Comparison of ENCODE assay signal across 8 cellular contexts in the genomic region with DNA sequence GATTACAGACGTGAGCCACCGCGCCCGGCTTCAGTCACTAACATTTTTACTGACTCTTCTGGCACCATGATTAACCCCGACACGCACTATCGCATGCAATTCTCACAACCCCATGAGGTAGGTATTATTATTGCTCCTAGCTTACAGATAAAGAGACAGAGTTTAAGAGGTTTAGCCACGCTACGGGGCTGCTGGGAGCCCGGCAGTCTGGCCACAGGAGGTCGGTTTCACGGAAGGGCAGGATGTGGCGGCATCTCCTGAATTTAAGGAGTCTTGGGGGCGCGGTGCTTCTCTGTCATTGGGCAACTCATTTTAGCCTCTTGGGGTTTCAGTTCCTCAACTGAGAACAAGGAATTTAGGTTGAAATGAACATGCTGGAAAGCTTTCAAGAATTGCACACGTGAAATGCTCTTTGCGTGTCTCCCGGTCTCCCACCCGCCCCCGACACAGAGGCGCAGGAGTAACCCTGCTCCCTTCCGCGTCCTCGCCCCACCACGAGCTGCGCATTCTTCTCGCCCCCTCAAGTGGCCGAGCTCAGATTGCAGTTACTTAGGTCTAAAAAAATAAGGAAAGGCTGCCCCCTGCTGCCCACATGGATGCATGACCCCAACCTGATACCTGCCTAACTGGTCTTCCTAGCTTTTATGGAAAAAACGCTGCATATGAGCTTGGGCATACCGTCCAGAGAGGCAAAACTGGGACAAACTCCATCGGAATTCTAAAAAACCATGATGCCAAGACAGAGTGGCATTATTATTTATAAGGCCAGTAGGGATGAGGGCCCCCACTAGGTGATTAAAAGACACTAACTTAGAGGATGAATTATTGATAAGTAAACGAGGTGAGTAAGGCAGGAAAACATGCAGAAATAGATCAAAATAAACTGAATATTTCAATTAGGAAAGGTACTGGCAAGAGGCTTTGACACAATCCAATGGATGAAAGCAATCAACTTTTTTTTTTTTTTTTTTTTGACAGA. TPM values are rescaled to one million over a fixed set of nuclear protein-coding genes. Genes with fewer than 3 reads are reported as not detected.
DNase-seq lines count a peak whose midpoint lies in the region; TF ChIP-seq lines count a peak whose summit lies in the region.

No MANE protein-coding gene starts in this region.

- peak; percentile 21 for DNase-seq in GM04503 (ENCODE audit: low read depth)
- DNase-seq in HAP-1 (ENCODE audit: low spot score in 2 of 2): peak; percentile 87 to 93
- peak; percentile 98 for DNase-seq in RKO (ENCODE audit: low spot score)
- DNase-seq in activated T-helper 2 cell treated with anti-CD3 and anti-CD28 coated beads, Interferon-gamma antibody, Interleukin-2, Interleukin-4, amounts not matched to agents 10 μg/mL and 5 μg/mL and 100 μg/mL, durations not matched to agents 14 hours and 24 hours and 36 hours (ENCODE audit: low spot score): peak; percentile 65
- DNase-seq in fibroblast of the aortic adventitia (ENCODE audit: low read depth): peak; percentile 94
- DNase-seq in thyroid gland: peak; percentile 94 to 96

- H3K36me3 Mint-ChIP-seq in activated T-helper 2 cell treated with anti-CD3 and anti-CD28 coated beads, Interferon-gamma antibody, Interleukin-2, Interleukin-4, amounts not matched to agents 10 μg/mL and 5 μg/mL and 100 μg/mL, durations not matched to agents 14 hours and 24 hours and 36 hours (ENCODE audit: low read depth): peaks cover 13% of the 10 kb centered on the region
- H3K36me3 Mint-ChIP-seq in nephron (ENCODE audit: low read depth): no peaks in the 10 kb centered on the region

- no peaks in the 10 kb centered on the region for H3K9me3 ChIP-seq in HAP-1
- no peaks in the 10 kb centered on the region for H3K9me3 ChIP-seq in thyroid gland

- no peaks in the 10 kb centered on the region for H3K27me3 Mint-ChIP-seq in activated T-helper 2 cell treated with anti-CD3 and anti-CD28 coated beads, Interferon-gamma antibody, Interleukin-2, Interleukin-4, amounts not matched to agents 10 μg/mL and 5 μg/mL and 100 μg/mL, durations not matched to agents 14 hours and 24 hours and 36 hours (ENCODE audit: low read depth)
- H3K27me3 Mint-ChIP-seq in nephron (ENCODE audit: low read depth): peaks cover 34% of the 10 kb centered on the region

- H3K27me3 ChIP-seq in HAP-1 (ENCODE audit: low read depth) (no peaks in the 10 kb centered on the region), thyroid gland (no peaks in the 10 kb centered on the region)

- no peaks in the 10 kb centered on the region; the same call in 1 of the 2 replicates for H3K4me1 ChIP-seq in HAP-1
- peaks cover 0 to 4% of the 10 kb centered on the region in 2 donors for H3K4me1 ChIP-seq in thyroid gland

- peak overlapping the region; percentile 20 for H3K4me3 ChIP-seq in HAP-1
- peak overlapping the region; percentile 52 for H3K4me3 ChIP-seq in fibroblast of the aortic adventitia (ENCODE audit: low read depth, low read length)
- no peak overlapping the region for H3K4me3 ChIP-seq in thyroid gland (replicated peaks in 1 of 3)

- H3K4me1 Mint-ChIP-seq in activated T-helper 2 cell treated with anti-CD3 and anti-CD28 coated beads, Interferon-gamma antibody, Interleukin-2, Interleukin-4, amounts not matched to agents 10 μg/mL and 5 μg/mL and 100 μg/mL, durations not matched to agents 14 hours and 24 hours and 36 hours (ENCODE audit: low read depth): peaks cover 13% of the 10 kb centered on the region
- no peaks in the 10 kb centered on the region for H3K4me1 Mint-ChIP-seq in nephron

- TF ChIP-seq CTCF in LNCAP (IDR thresholded peaks at IDR 0.05) (peak; percentile 91), fibroblast of the aortic adventitia (IDR thresholded peaks at IDR 0.05; ENCODE audit: insufficient read depth, low read length) (peak; percentile 93), nephron (IDR thresholded peaks at IDR 0.05; ENCODE audit: unreplicated experiment in 3 of 3) (peak; percentile 87 to 96 (median 88)), thyroid gland (IDR thresholded peaks at IDR 0.05) (peak; percentile 83 to 99 (median 95))

- intact Hi-C loops in activated T-helper 2 cell treated with anti-CD3 and anti-CD28 coated beads, Interferon-gamma antibody, Interleukin-2, Interleukin-4, amounts not matched to agents 10 μg/mL and 5 μg/mL and 100 μg/mL, durations not matched to agents 14 hours and 24 hours and 36 hours (cut with micrococcal nuclease): loop anchor here (1.0 kb wide), 1 partner anchor 114 kb away; no protein-coding TSS in a partner anchor
- intact Hi-C loops in thyroid gland (cut with DNase I): no loop called here

- H3K27ac ChIP-seq in thyroid gland: no peak overlapping the region

- WGBS in thyroid gland, 2 donors: 5 to 12% methylated on average over 32 of the region's 32 CpGs

- in situ Hi-C loops in HAP-1 (cut with MboI; ENCODE audit: low sequenced_read_pairs): loop anchor here (5.0 to 10.0 kb wide), 2 partner anchors 96 to 148 kb away; no protein-coding TSS in a partner anchor

- no peaks in the 10 kb centered on the region for H3K9me3 Mint-ChIP-seq in activated T-helper 2 cell treated with anti-CD3 and anti-CD28 coated beads, Interferon-gamma antibody, Interleukin-2, Interleukin-4, amounts not matched to agents 10 μg/mL and 5 μg/mL and 100 μg/mL, durations not matched to agents 14 hours and 24 hours and 36 hours
- no peaks in the 10 kb centered on the region for H3K9me3 Mint-ChIP-seq in nephron

- no peak for TF ChIP-seq POLR2A in thyroid gland (IDR thresholded peaks at IDR 0.05)

- H3K27ac Mint-ChIP-seq in activated T-helper 2 cell treated with anti-CD3 and anti-CD28 coated beads, Interferon-gamma antibody, Interleukin-2, Interleukin-4, amounts not matched to agents 10 μg/mL and 5 μg/mL and 100 μg/mL, durations not matched to agents 14 hours and 24 hours and 36 hours: peak overlapping the region; percentile 85
- no peak overlapping the region for H3K27ac Mint-ChIP-seq in nephron

- no peaks in the 10 kb centered on the region for H3K36me3 ChIP-seq in HAP-1 (replicated peaks)
- H3K36me3 ChIP-seq in thyroid gland: no peaks in the 10 kb centered on the region

- peak overlapping the region; percentile 70 for H3K4me3 Mint-ChIP-seq in activated T-helper 2 cell treated with anti-CD3 and anti-CD28 coated beads, Interferon-gamma antibody, Interleukin-2, Interleukin-4, amounts not matched to agents 10 μg/mL and 5 μg/mL and 100 μg/mL, durations not matched to agents 14 hours and 24 hours and 36 hours (ENCODE audit: low read depth)
- peak overlapping the region; percentile 54 to 67 (median 55) for H3K4me3 Mint-ChIP-seq in nephron

RNA-seq across cellular contexts. Expression of gene PRSS2, which starts 12.4 kb away (rescaled TPM):
- total RNA-seq in activated T-helper 2 cell treated with anti-CD3 and anti-CD28 coated beads, Interferon-gamma antibody, Interleukin-2, Interleukin-4, amounts not matched to agents 10 μg/mL and 5 μg/mL and 100 μg/mL, durations not matched to agents 14 hours and 24 hours and 36 hours: not detected in 2 replicates
- total RNA-seq in fibroblast of the aortic adventitia (ENCODE audit: low replicate concordance) (not detected in 2 replicates), thyroid gland (not detected)

RNA-seq across cellular contexts. Expression of gene PRSS1, which starts 33.9 kb away (rescaled TPM):
- total RNA-seq in activated T-helper 2 cell treated with anti-CD3 and anti-CD28 coated beads, Interferon-gamma antibody, Interleukin-2, Interleukin-4, amounts not matched to agents 10 μg/mL and 5 μg/mL and 100 μg/mL, durations not matched to agents 14 hours and 24 hours and 36 hours: not detected in 2 replicates
- total RNA-seq in fibroblast of the aortic adventitia (ENCODE audit: low replicate concordance): not detected in 2 replicates
- 1 to 10 TPM in 1 of 4 donors, not detected in 3; 1.2 TPM for total RNA-seq in thyroid gland

Comparison
In these comparisons a context has a peak if more than half of its experiments do, and no peak if none do; other contexts are left out.
1. DNase-seq: peak in every context shown above with its lines; median percentile 98 in RKO; 95 in thyroid gland; 94 in fibroblast of the aortic adventitia; 90 in HAP-1; 65 in activated T-helper 2 cell treated with anti-CD3 and anti-CD28 coated beads, Interferon-gamma antibody, Interleukin-2, Interleukin-4, amounts not matched to agents 10 μg/mL and 5 μg/mL and 100 μg/mL, durations not matched to agents 14 hours and 24 hours and 36 hours; 21 in GM04503.
2. H3K4me3 ChIP-seq: peak in HAP-1 (single experiment) and fibroblast of the aortic adventitia (single experiment); none in thyroid gland (0 of 3).
3. Peak in every context shown above with its lines, with median percentiles within 50 percentile points of each other: CTCF ChIP-seq.